Comparison of ENCODE assay signal across 2 cellular contexts in genomic region chr11:55826919-55827318, GRCh38.
TF ChIP-seq lines count a peak whose summit lies in the region.

TSS of gene OR5L2 (plus strand) at chr11:55827219. CDS start at chr11:55827219, 0 bp downstream.

TF ChIP-seq in A549, 52 proteins besides CTCF, POLR2A, EP300 and RAD21:
- TF ChIP-seq HMGXB4 (CRISPR knock-in tag; IDR thresholded peaks at IDR 0.05; ENCODE audit: borderline replicate concordance) (no peak), RCOR1 (IDR thresholded peaks at IDR 0.05; ENCODE audit: low read depth, low read length) (no peak), RNF2 (IDR thresholded peaks at IDR 0.05; ENCODE audit: borderline replicate concordance, low read depth) (no peak), JUNB (IDR thresholded peaks at IDR 0.05) (no peak), ATOH8 (CRISPR knock-in tag; IDR thresholded peaks at IDR 0.05; ENCODE audit: low read depth) (no peak), ELK1 (IDR thresholded peaks at IDR 0.05; ENCODE audit: low read depth, low read length) (no peak), NR3C1 (IDR thresholded peaks at IDR 0.05) (no peak), KDM1A (IDR thresholded peaks at IDR 0.05; ENCODE audit: low read depth) (no peak), CHD2 (IDR thresholded peaks at IDR 0.05; ENCODE audit: low read length, partially characterized antibody) (no peak), KDM5A (IDR thresholded peaks at IDR 0.05) (no peak)

TF ChIP-seq in HepG2, 621 proteins besides CTCF, POLR2A, EP300 and RAD21 (continued from another document):
- no peak for TF ChIP-seq ZNF326 (CRISPR knock-in tag; IDR thresholded peaks at IDR 0.05; ENCODE audit: borderline replicate concordance)
- TF ChIP-seq KDM5B (CRISPR knock-in tag; IDR thresholded peaks at IDR 0.05; ENCODE audit: borderline replicate concordance) = no peak
- no peak for TF ChIP-seq XRCC5 (optimal IDR thresholded peaks at IDR 0.05; ENCODE audit: low read length)
- no peak for TF ChIP-seq TEF (CRISPR knock-in tag; IDR thresholded peaks at IDR 0.05)
- TF ChIP-seq HNF1B (CRISPR knock-in tag; IDR thresholded peaks at IDR 0.05) = no peak
- TF ChIP-seq HNF1A (IDR thresholded peaks at IDR 0.05; ENCODE audit: low read depth) = no peak
- TF ChIP-seq HNF1A (CRISPR knock-in tag; IDR thresholded peaks at IDR 0.05; ENCODE audit: borderline replicate concordance) = no peak
- no peak for TF ChIP-seq ARNT2 (CRISPR knock-in tag; IDR thresholded peaks at IDR 0.05; ENCODE audit: low read depth)
- TF ChIP-seq NR3C1 (CRISPR knock-in tag; IDR thresholded peaks at IDR 0.05) = no peak
- no peak for TF ChIP-seq RARG (CRISPR knock-in tag; IDR thresholded peaks at IDR 0.05; ENCODE audit: low read depth)
- TF ChIP-seq ZKSCAN5 (CRISPR knock-in tag; IDR thresholded peaks at IDR 0.05) = no peak
